9 cellular contexts compared by ENCODE assay signal in genomic region chr17:63406689-63407330, GRCh38. TPM values are rescaled to one million over a fixed set of nuclear protein-coding genes. Genes with fewer than 3 reads are reported as not detected.
A peak's percentile ranks its signal among the peaks of the same experiment; 100 is the strongest.
DNase-seq lines count a peak whose midpoint lies in the region; ATAC-seq and TF ChIP-seq lines count a peak whose summit lies in the region.
"Had no signal": no experiment of that assay in that cellular context is flagged by ENCODE, and none has a peak within 500 bp of the region (broad histone marks: within the 10 kb centered on the region; RNA-seq: fewer than 3 reads in every experiment).

No MANE protein-coding gene starts in this region.

- CTCF ChIA-PET in activated CD8-positive, alpha-beta T cell treated with anti-CD3 and anti-CD28 coated beads for 36 hours (lab: Charles Lee) = interaction anchor here (0.6 to 4.4 kb wide), 69 partner anchors 8 to 816 kb away, joined by 3 to 44 read pairs (median 4); partner anchors contain the start of genes CYB561 and TANC2
- CTCF ChIA-PET in naive thymus-derived CD4-positive, alpha-beta T cell (lab: Charles Lee) = interaction anchor here (0.5 to 2.0 kb wide), 22 partner anchors 7 to 985 kb away, joined by 3 to 16 read pairs (median 4); no protein-coding TSS in a partner anchor

- peaks cover 3% of the 10 kb centered on the region for H3K4me1 Mint-ChIP-seq in CD14-positive monocyte
- peaks cover 3% of the 10 kb centered on the region for H3K4me1 Mint-ChIP-seq in activated CD8-positive, alpha-beta T cell treated with anti-CD3 and anti-CD28 coated beads for 36 hours (ENCODE audit: low read depth)
- H3K4me1 Mint-ChIP-seq in naive thymus-derived CD4-positive, alpha-beta T cell = peaks cover 0 to 6% (median 4%) of the 10 kb centered on the region in 7 donors

- no peaks in the 10 kb centered on the region for H3K4me1 ChIP-seq in naive thymus-derived CD4-positive, alpha-beta T cell (ENCODE audit: control insufficient read depth in 2 of 2, insufficient read depth in 2 of 2, low read length in 2 of 2)

- TF ChIP-seq CTCF in CD14-positive monocyte (IDR thresholded peaks at IDR 0.05) = peak; percentile 79
- peak; percentile 79 for TF ChIP-seq CTCF in activated CD8-positive, alpha-beta T cell treated with anti-CD3 and anti-CD28 coated beads for 36 hours (IDR thresholded peaks at IDR 0.05)

- H3K9me3 Mint-ChIP-seq in CD14-positive monocyte = peaks cover 0 to 1% (median 0%) of the 10 kb centered on the region in 7 donors
- no peaks in the 10 kb centered on the region for H3K9me3 Mint-ChIP-seq in activated CD8-positive, alpha-beta T cell treated with anti-CD3 and anti-CD28 coated beads for 36 hours
- H3K9me3 Mint-ChIP-seq in naive thymus-derived CD4-positive, alpha-beta T cell = no peaks in the 10 kb centered on the region
- H3K9me3 Mint-ChIP-seq: IgD-negative memory B cell had no signal

- POLR2A ChIA-PET in activated CD8-positive, alpha-beta T cell treated with anti-CD3 and anti-CD28 coated beads for 36 hours (lab: Charles Lee) = interaction anchor here (0.5 to 1.4 kb wide), 3 partner anchors 11 to 486 kb away, joined by 3 to 5 read pairs (median 3); no protein-coding TSS in a partner anchor
- POLR2A ChIA-PET in naive thymus-derived CD4-positive, alpha-beta T cell (lab: Charles Lee) = interaction anchor here (0.7 kb wide), 1 partner anchor 704 kb away, joined by 3 read pairs; no protein-coding TSS in a partner anchor

- peak; percentile 87 for ATAC-seq in activated CD8-positive, alpha-beta T cell treated with anti-CD3 and anti-CD28 coated beads for 36 hours
- peak; percentile 90 for ATAC-seq in naive thymus-derived CD4-positive, alpha-beta T cell

- intact Hi-C loops in CD14-positive monocyte (cut with micrococcal nuclease) = loop anchor here (2.0 to 10.0 kb wide), 4 partner anchors 292 to 704 kb away; no protein-coding TSS in a partner anchor
- intact Hi-C loops in activated CD8-positive, alpha-beta T cell treated with anti-CD3 and anti-CD28 coated beads for 36 hours (cut with micrococcal nuclease) = loop anchor here (5.0 to 10.0 kb wide), 2 partner anchors 325 to 412 kb away; no protein-coding TSS in a partner anchor
- intact Hi-C loops in naive thymus-derived CD4-positive, alpha-beta T cell (cut with micrococcal nuclease) = loop anchor here (1.0 to 10.0 kb wide), 8 partner anchors 72 to 984 kb away; partner anchors contain the start of gene METTL2A (in 2 of the 2)

- H3K27ac ChIP-seq in epithelial cell of prostate = no peak overlapping the region
- no peak overlapping the region for H3K27ac ChIP-seq in naive thymus-derived CD4-positive, alpha-beta T cell (ENCODE audit: low read depth, low read length)

- H3K27me3 ChIP-seq in naive thymus-derived CD4-positive, alpha-beta T cell (ENCODE audit: control insufficient read depth in 2 of 2, insufficient read depth in 2 of 2, low read length in 2 of 2) = no peaks in the 10 kb centered on the region

- H3K27me3 Mint-ChIP-seq in CD14-positive monocyte (ENCODE audit: low read depth in 3 of 3) = peaks cover 0 to 1% (median 0%) of the 10 kb centered on the region in 3 donors
- no peaks in the 10 kb centered on the region for H3K27me3 Mint-ChIP-seq in activated CD8-positive, alpha-beta T cell treated with anti-CD3 and anti-CD28 coated beads for 36 hours
- H3K27me3 Mint-ChIP-seq in naive thymus-derived CD4-positive, alpha-beta T cell = peaks cover 0 to 25% (median 0%) of the 10 kb centered on the region in 5 donors

- H3K4me3 Mint-ChIP-seq in CD14-positive monocyte = no peak overlapping the region
- no peak overlapping the region for H3K4me3 Mint-ChIP-seq in activated CD8-positive, alpha-beta T cell treated with anti-CD3 and anti-CD28 coated beads for 36 hours
- no peak overlapping the region for H3K4me3 Mint-ChIP-seq in naive thymus-derived CD4-positive, alpha-beta T cell
- H3K4me3 Mint-ChIP-seq: IgD-negative memory B cell had no signal

- H3K27ac Mint-ChIP-seq in CD14-positive monocyte = no peak overlapping the region
- no peak overlapping the region for H3K27ac Mint-ChIP-seq in activated CD8-positive, alpha-beta T cell treated with anti-CD3 and anti-CD28 coated beads for 36 hours
- H3K27ac Mint-ChIP-seq in naive thymus-derived CD4-positive, alpha-beta T cell = no peak overlapping the region

- no peak overlapping the region for H3K4me3 ChIP-seq in naive thymus-derived CD4-positive, alpha-beta T cell (ENCODE audit: low read length)

- H3K36me3 Mint-ChIP-seq in CD14-positive monocyte = peaks cover 13% of the 10 kb centered on the region in 2 donors
- H3K36me3 Mint-ChIP-seq in activated CD8-positive, alpha-beta T cell treated with anti-CD3 and anti-CD28 coated beads for 36 hours (ENCODE audit: low read depth) = no peaks in the 10 kb centered on the region
- H3K36me3 Mint-ChIP-seq in naive thymus-derived CD4-positive, alpha-beta T cell = peaks cover 1 to 8% (median 8%) of the 10 kb centered on the region in 5 donors
- H3K36me3 Mint-ChIP-seq: IgD-negative memory B cell had no signal

- DNase-seq in CD14-positive monocyte (ENCODE audit: low spot score) = peak; percentile 57
- DNase-seq in GM19240 (ENCODE audit: insufficient read length, low spot score) = peak; percentile 55
- peak; percentile 96 for DNase-seq in HT-29 (ENCODE audit: low spot score)
- peak; percentile 74 for DNase-seq in NCI-H82 treated with DMSO at 0.1 percent for 48 hours (lab: John Stamatoyannopoulos, UW; ENCODE audit: unreplicated experiment)
- DNase-seq in activated CD8-positive, alpha-beta T cell treated with anti-CD3 and anti-CD28 coated beads for 36 hours = peak; percentile 87
- DNase-seq in epithelial cell of prostate (ENCODE audit: low read depth, low spot score) = peak; percentile 37
- peak in 8 of 9 donors; percentile 40 to 70 (median 60) for DNase-seq in naive thymus-derived CD4-positive, alpha-beta T cell
- peak; percentile 61 for DNase-seq in stimulated activated naive CD4-positive, alpha-beta T cell treated with Interleukin-2 at 50 U/mL for 16 hours (lab: John Stamatoyannopoulos, UW)

- H3K9me3 ChIP-seq in naive thymus-derived CD4-positive, alpha-beta T cell (ENCODE audit: control insufficient read depth in 2 of 3, low read length in 3 of 3) = no peaks in the 10 kb centered on the region

- peaks cover 0 to 6% (median 0%) of the 10 kb centered on the region in 3 experiments for H3K36me3 ChIP-seq in naive thymus-derived CD4-positive, alpha-beta T cell (ENCODE audit: control insufficient read depth in 2 of 3, insufficient read depth in 3 of 3, low read length in 3 of 3)

RNA-seq across cellular contexts. Expression of gene CYB561, which starts 39.3 kb away (rescaled TPM):
- 1 to 10 TPM; 5.2 to 8.3 TPM for polyA plus RNA-seq in CD14-positive monocyte
- total RNA-seq in HT-29 (2014; rRNA removed; shearing (Covaris generic)) = 104 and 105 TPM in 2 replicates
- 1 to 10 TPM; 1.5 to 2.2 TPM for total RNA-seq in activated CD8-positive, alpha-beta T cell treated with anti-CD3 and anti-CD28 coated beads for 36 hours
- total RNA-seq in naive thymus-derived CD4-positive, alpha-beta T cell = 10 to 100 TPM in 3 of 5 experiments, 1 to 10 TPM in 2; 5.0 to 20.4 (median 11.0) TPM
- 1 to 10 TPM; 1.9 to 3.0 TPM for polyA plus RNA-seq in naive thymus-derived CD4-positive, alpha-beta T cell

Comparison
In these comparisons a context has a peak if more than half of its experiments do, and no peak if none do; other contexts are left out.
1. DNase-seq: peak in every context shown above with its lines; median percentile 96 in HT-29; 87 in activated CD8-positive, alpha-beta T cell treated with anti-CD3 and anti-CD28 coated beads for 36 hours; 74 in NCI-H82 treated with DMSO at 0.1 percent for 48 hours; 61 in stimulated activated naive CD4-positive, alpha-beta T cell treated with Interleukin-2 at 50 U/mL for 16 hours; 60 in naive thymus-derived CD4-positive, alpha-beta T cell; 57 in CD14-positive monocyte; 55 in GM19240; 37 in epithelial cell of prostate.